20 cellular contexts compared by ENCODE assay signal in the genomic region with DNA sequence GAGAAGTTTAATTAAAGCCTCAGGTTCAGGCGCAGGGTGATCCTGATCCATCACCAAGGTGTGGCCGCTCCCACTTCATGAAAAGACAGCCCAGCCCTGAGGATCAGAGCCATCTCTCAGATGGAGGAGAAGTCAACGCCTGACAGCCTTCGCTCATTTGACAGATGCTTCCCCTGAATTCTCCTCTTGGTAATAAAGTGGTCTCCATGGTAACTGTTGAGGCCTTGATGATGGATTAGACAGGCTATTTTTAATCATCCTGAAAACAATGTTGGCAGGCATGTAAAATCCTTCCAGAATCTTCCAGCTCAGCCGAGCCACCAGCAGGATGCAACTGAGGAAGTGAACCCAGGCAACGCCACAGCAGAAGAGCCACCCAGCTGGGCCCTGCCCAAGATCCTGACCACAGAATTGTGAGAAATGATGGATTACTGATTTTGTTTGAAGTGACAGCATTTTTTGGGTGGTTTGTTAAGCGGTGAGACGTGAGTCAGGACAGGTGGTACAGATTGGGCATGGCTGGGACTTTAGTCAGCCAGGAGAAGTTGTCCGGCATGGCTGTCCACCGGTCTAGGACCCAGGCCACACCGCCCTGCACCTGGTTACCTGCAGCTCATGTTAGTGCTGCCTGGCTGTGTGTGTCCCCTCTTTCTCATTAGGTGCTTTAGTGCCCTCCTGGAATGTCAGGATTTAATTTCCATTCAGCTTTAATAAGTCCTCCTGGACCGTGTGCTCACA.
DNase-seq lines count a peak whose midpoint lies in the region; ATAC-seq, FAIRE-seq and TF ChIP-seq lines count a peak whose summit lies in the region.
"Had no signal": no experiment of that assay in that cellular context is flagged by ENCODE, and none has a peak within 500 bp of the region (broad histone marks: within the 10 kb centered on the region; RNA-seq: fewer than 3 reads in every experiment).

No MANE protein-coding gene starts in this region.

- no peak for FAIRE-seq in HepG2 (lab: Jason Lieb, UNC)
- FAIRE-seq in K562 (lab: Jason Lieb, UNC), result no peak
- FAIRE-seq: A204.1, GM12891, GM19239 had no signal

- TF ChIP-seq EP300 in HepG2 (IDR thresholded peaks at IDR 0.05; ENCODE audit: low read depth in 2 of 2, low read length in 2 of 2) (no peak), HepG2 (CRISPR knock-in tag; IDR thresholded peaks at IDR 0.05; ENCODE audit: borderline replicate concordance) (no peak), K562 (IDR thresholded peaks at IDR 0.05; ENCODE audit: low read length) (no peak), neural cell (conservative IDR thresholded peaks at IDR 0.05; ENCODE audit: poor library complexity, severe bottlenecking) (peak; percentile 93)

- in situ Hi-C loops in HepG2 (cut with HindIII; ENCODE audit: extremely low pct_ligation_motif_present, low pct_unique_long_range_greater_than_20kb) (no loop called here), K562 (cut with MboI) (no loop called here)

- intact Hi-C loops in HepG2 (cut with micrococcal nuclease; ENCODE audit: unreplicated experiment), result no loop called here
- intact Hi-C loops in right lobe of liver (cut with DNase I), result no loop called here
- intact Hi-C loops in K562 (cut with micrococcal nuclease), result loop anchor here (10.0 kb wide), 2 partner anchors 121 to 221 kb away; no protein-coding TSS in a partner anchor
- intact Hi-C loops in vagina (cut with DNase I), result no loop called here

- H3K4me2 ChIP-seq in HepG2 (ENCODE audit: low read depth, low read length) (no peak overlapping the region), K562 (ENCODE audit: insufficient read depth, low read length) (no peak overlapping the region), neural cell (ENCODE audit: low read length) (peak overlapping the region; percentile 35)
- H3K4me2 ChIP-seq: KMS-11 had no signal

- H3K9me1 ChIP-seq in K562 (ENCODE audit: control insufficient read depth, insufficient read depth, low read length), result no peaks in the 10 kb centered on the region

- no peak overlapping the region for H3K27ac Mint-ChIP-seq in WTC11
- H3K27ac Mint-ChIP-seq: HFFc6 had no signal

- H4K20me1 ChIP-seq in HepG2 (ENCODE audit: insufficient read depth, low read length) (no peaks in the 10 kb centered on the region), K562 (replicated peaks; ENCODE audit: control insufficient read depth, insufficient read depth, low read length) (no peaks in the 10 kb centered on the region), neural cell (ENCODE audit: insufficient read depth) (no peaks in the 10 kb centered on the region)

- no peak for TF ChIP-seq CTCF in HepG2 (CRISPR knock-in tag; IDR thresholded peaks at IDR 0.05)
- no peak for TF ChIP-seq CTCF in right lobe of liver (IDR thresholded peaks at IDR 0.05)
- no peak for TF ChIP-seq CTCF in K562 (IDR thresholded peaks at IDR 0.05 in 2 of 3, conservative IDR thresholded peaks at IDR 0.05 in 1 of 3; ENCODE audit: insufficient read depth in 2 of 3, low read depth in 1 of 3, low read length in 3 of 3)
- TF ChIP-seq CTCF in neural cell (IDR thresholded peaks at IDR 0.05; ENCODE audit: poor library complexity, severe bottlenecking), result no peak
- no peak for TF ChIP-seq CTCF in vagina (IDR thresholded peaks at IDR 0.05)
- no peak for TF ChIP-seq CTCF in WTC11 (IDR thresholded peaks at IDR 0.05)

- H3K4me3 Mint-ChIP-seq in WTC11, result no peak overlapping the region
- H3K4me3 Mint-ChIP-seq: CD14-positive monocyte, HFFc6 had no signal

- WGBS in HepG2 (ENCODE audit: low lambda C conversion rate), result 58% methylated on average over 8 of the region's 12 CpGs
- WGBS in right lobe of liver (ENCODE audit: insufficient coverage, low coverage, low lambda C conversion rate, missing lambda C conversion rate), result 76% methylated on average over 5 of the region's 12 CpGs
- 89% methylated on average over 11 of the region's 12 CpGs for WGBS in K562 (ENCODE audit: insufficient coverage, low coverage, missing lambda C conversion rate)

- DNase-seq in HepG2 (ENCODE audit: low spot score), result no peak
- no peak for DNase-seq in right lobe of liver
- no peak for DNase-seq in K562 (ENCODE audit: extremely low read depth in 1 of 4, low spot score in 3 of 4)
- DNase-seq in GM03348 (ENCODE audit: low spot score), result no peak
- no peak for DNase-seq in stimulated activated CD4-positive, alpha-beta T cell treated with anti-CD3 and anti-CD28 coated beads, Interleukin-4, amount 100 ng/mL, for 24 hours
- no peak for DNase-seq in vagina (ENCODE audit: extremely low spot score in 2 of 2)
- DNase-seq in WTC11 (ENCODE audit: low spot score), result no peak
- DNase-seq: HFFc6, NCI-H1417, NCI-H1930, NCI-H2171, NCI-H446 treated with DMSO at 0.1 percent for 48 hours, SJCRH30 had no signal

- no peaks in the 10 kb centered on the region; the same call in 1 of the 2 replicates for H3K27me3 Mint-ChIP-seq in WTC11 (ENCODE audit: low read depth)

- POLR2A ChIA-PET in HepG2 (lab: Yijun Ruan, JAX) (no interaction called here), K562 (lab: Yijun Ruan, JAX) (no interaction called here), WTC11 (lab: Charles Lee) (no interaction called here)

- H3K36me3 Mint-ChIP-seq in WTC11, result peaks cover 11% of the 10 kb centered on the region
- H3K36me3 Mint-ChIP-seq: CD14-positive monocyte had no signal

- no TSS peak for BruUV-seq in HepG2 (replicated peaks; lab: Mats Ljungman, UMichigan)
- no TSS peak for BruUV-seq in K562 (replicated peaks; lab: Mats Ljungman, UMichigan)

- H3K27me3 ChIP-seq in HepG2 (ENCODE audit: control insufficient read depth in 1 of 2, insufficient read depth in 2 of 2, low read length in 2 of 2), result no peaks in the 10 kb centered on the region; a peak in 3 of 5 replicates
- H3K27me3 ChIP-seq in right lobe of liver, result no peaks in the 10 kb centered on the region
- no peaks in the 10 kb centered on the region for H3K27me3 ChIP-seq in K562 (ENCODE audit: control insufficient read depth in 2 of 2, insufficient read depth in 2 of 2, low read length in 2 of 2)
- H3K27me3 ChIP-seq in neural cell (ENCODE audit: insufficient read depth, low read depth, low read length), result no peaks in the 10 kb centered on the region
- H3K27me3 ChIP-seq in vagina, result no peaks in the 10 kb centered on the region
- H3K27me3 ChIP-seq: SJCRH30 had no signal

- no peaks in the 10 kb centered on the region for H3K9me2 ChIP-seq in neural cell (ENCODE audit: insufficient read depth, low read length)

- ATAC-seq in HepG2 (no peak), right lobe of liver (no peak), K562 (no peak), WTC11 (no peak)

- H3K9me3 Mint-ChIP-seq in WTC11, result peaks cover 15% of the 10 kb centered on the region

- TF ChIP-seq POLR2A in HepG2 (IDR thresholded peaks at IDR 0.05; ENCODE audit: insufficient read depth in 1 of 2, low read depth in 2 of 2, low read length in 2 of 2) (no peak), right lobe of liver (IDR thresholded peaks at IDR 0.05) (no peak), K562 (conservative IDR thresholded peaks at IDR 0.05) (no peak), vagina (IDR thresholded peaks at IDR 0.05) (no peak)

- H2AFZ ChIP-seq in HepG2 (ENCODE audit: low read length) (no peak overlapping the region), K562 (ENCODE audit: low read depth, low read length) (no peak overlapping the region), neural cell (ENCODE audit: low read depth, low read length) (no peak overlapping the region)

- H3K9ac ChIP-seq in HepG2 (ENCODE audit: insufficient read depth, low read depth, low read length) (no peak overlapping the region), K562 (ENCODE audit: insufficient read depth in 1 of 2, low read depth in 2 of 2, low read length in 2 of 2) (peak overlapping the region in 1 of 2 experiments; percentile 68; a peak in 1 of 4 replicates), neural cell (ENCODE audit: low read length) (peak overlapping the region; percentile 66)
- H3K9ac ChIP-seq: KMS-11 had no signal

- no peaks in the 10 kb centered on the region for H3F3A ChIP-seq in neural cell (ENCODE audit: insufficient read depth, low read length, poor library complexity, severe bottlenecking)

- peaks cover 47% of the 10 kb centered on the region for H3K4me1 Mint-ChIP-seq in WTC11

- H3K27ac ChIP-seq in HepG2 (ENCODE audit: extremely low read length, insufficient read depth, low read length) (no peak overlapping the region), right lobe of liver (no peak overlapping the region), K562 (ENCODE audit: extremely low read depth, low read depth, low read length) (no peak overlapping the region), neural cell (ENCODE audit: low read length) (peak overlapping the region; percentile 98), vagina (no peak overlapping the region)
- H3K27ac ChIP-seq: KMS-11, SJCRH30 had no signal

- H3K79me2 ChIP-seq in HepG2 (ENCODE audit: insufficient read depth, low read length) (no peaks in the 10 kb centered on the region), K562 (ENCODE audit: control insufficient read depth, insufficient read depth, low read length) (peaks cover 12% of the 10 kb centered on the region; the same call in 1 of the 3 replicates), neural cell (replicated peaks; ENCODE audit: insufficient read depth, low read length) (no peaks in the 10 kb centered on the region)

- H3K36me3 ChIP-seq in HepG2 (replicated peaks in 1 of 2; ENCODE audit: control insufficient read depth in 1 of 2, insufficient read depth in 2 of 2, low read length in 2 of 2), result no peaks in the 10 kb centered on the region
- no peaks in the 10 kb centered on the region for H3K36me3 ChIP-seq in right lobe of liver
- H3K36me3 ChIP-seq in K562 (ENCODE audit: control insufficient read depth, insufficient read depth, low read length), result no peaks in the 10 kb centered on the region
- H3K36me3 ChIP-seq in neural cell (ENCODE audit: insufficient read depth, low read length), result no peaks in the 10 kb centered on the region
- no peaks in the 10 kb centered on the region for H3K36me3 ChIP-seq in vagina
- H3K36me3 ChIP-seq: SJCRH30 had no signal

- no peak for TF ChIP-seq RAD21 in HepG2 (CRISPR knock-in tag; IDR thresholded peaks at IDR 0.05)
- no peak for TF ChIP-seq RAD21 in K562 (CRISPR knock-in tag; conservative IDR thresholded peaks at IDR 0.05 in 1 of 2, IDR thresholded peaks at IDR 0.05 in 1 of 2)
- no peak for TF ChIP-seq RAD21 in neural cell (conservative IDR thresholded peaks at IDR 0.05)

- H3K4me3 ChIP-seq in HepG2 (replicated peaks in 1 of 3; ENCODE audit: insufficient read depth in 1 of 3, low read depth in 2 of 3, low read length in 3 of 3), result no peak overlapping the region
- H3K4me3 ChIP-seq in right lobe of liver, result no peak overlapping the region
- no peak overlapping the region for H3K4me3 ChIP-seq in K562
- H3K4me3 ChIP-seq in neural cell (ENCODE audit: low read length), result peak overlapping the region; percentile 51
- H3K4me3 ChIP-seq in vagina, result no peak overlapping the region
- H3K4me3 ChIP-seq: SJCRH30 had no signal

- peaks cover 5% of the 10 kb centered on the region; the same call in 1 of the 2 replicates for H3K9me3 ChIP-seq in HepG2 (ENCODE audit: low read length)
- no peaks in the 10 kb centered on the region for H3K9me3 ChIP-seq in right lobe of liver
- H3K9me3 ChIP-seq in K562 (replicated peaks; ENCODE audit: control insufficient read depth, insufficient read depth, low read depth, low read length), result no peaks in the 10 kb centered on the region
- no peaks in the 10 kb centered on the region for H3K9me3 ChIP-seq in neural cell (ENCODE audit: low read length)
- no peaks in the 10 kb centered on the region for H3K9me3 ChIP-seq in vagina
- H3K9me3 ChIP-seq: Caco-2, SJCRH30 had no signal

- CTCF ChIA-PET in HepG2 (lab: Yijun Ruan, JAX; ENCODE audit: low intra/inter-chr PET ratio, low total read pairs) (no interaction called here), K562 (lab: Yijun Ruan, JAX; ENCODE audit: low intra/inter-chr PET ratio) (no interaction called here), WTC11 (lab: Charles Lee) (no interaction called here)

- peaks cover 12% of the 10 kb centered on the region for H3K4me1 ChIP-seq in HepG2 (ENCODE audit: insufficient read depth, low read length)
- H3K4me1 ChIP-seq in right lobe of liver, result no peaks in the 10 kb centered on the region
- peaks cover 51 to 56% of the 10 kb centered on the region in 2 experiments for H3K4me1 ChIP-seq in K562 (replicated peaks in 1 of 2; ENCODE audit: control insufficient read depth in 2 of 2, insufficient read depth in 2 of 2, low read length in 2 of 2)
- H3K4me1 ChIP-seq in vagina, result peaks cover 16% of the 10 kb centered on the region
- H3K4me1 ChIP-seq: Caco-2, SJCRH30 had no signal
